8 cellular contexts compared by ENCODE assay signal in genomic region chr7:80060218-80060806, GRCh38.
DNase-seq lines count a peak whose midpoint lies in the region; ATAC-seq and TF ChIP-seq lines count a peak whose summit lies in the region.

No MANE protein-coding gene starts in this region.

- H3K27me3 Mint-ChIP-seq in CD14-positive monocyte (ENCODE audit: low read depth in 3 of 3) (no peaks in the 10 kb centered on the region), GM23338 (ENCODE audit: insufficient read depth, low read depth, poor library complexity) (peaks cover 3% of the 10 kb centered on the region)
- no peaks in the 10 kb centered on the region for H3K27me3 Mint-ChIP-seq in activated T-cell treated with anti-CD3 and anti-CD28 coated beads, Interleukin-2, amount 50 U/mL, for 24 hours

- H3K36me3 ChIP-seq in GM23338 (ENCODE audit: insufficient read depth) (no peaks in the 10 kb centered on the region), body of pancreas (replicated peaks in 1 of 2; ENCODE audit: insufficient read depth in 1 of 2, low read depth in 2 of 2) (no peaks in the 10 kb centered on the region), right lobe of liver (no peaks in the 10 kb centered on the region), aorta (ENCODE audit: control insufficient read depth in 1 of 2, insufficient read depth in 2 of 2, low read length in 1 of 2) (no peaks in the 10 kb centered on the region)

- no peak for ATAC-seq in GM23338
- ATAC-seq in body of pancreas = no peak
- ATAC-seq in right lobe of liver = peak in 3 of 4 donors; percentile 47 to 55 (median 52)
- no peak for ATAC-seq in GM21576 (IDR thresholded peaks at IDR 0.05; ENCODE audit: unreplicated experiment)
- no peak for ATAC-seq in aorta (ENCODE audit: low FRiP score)

- no peak overlapping the region for H3K4me2 ChIP-seq in GM23338

- no peak overlapping the region for H2AFZ ChIP-seq in GM23338

- peak; percentile 69 for TF ChIP-seq CTCF in CD14-positive monocyte (IDR thresholded peaks at IDR 0.05)
- peak in 1 of 2 experiments; percentile 79; a peak in 3 of 4 replicates for TF ChIP-seq CTCF in GM23338 (conservative IDR thresholded peaks at IDR 0.05; ENCODE audit: low read depth in 2 of 2)
- TF ChIP-seq CTCF in body of pancreas (IDR thresholded peaks at IDR 0.05) = peak in 6 of 7 experiments; percentile 36 to 57 (median 52)
- peak; percentile 48 to 60 (median 55) for TF ChIP-seq CTCF in right lobe of liver (IDR thresholded peaks at IDR 0.05)

- no peaks in the 10 kb centered on the region for H3K79me2 ChIP-seq in GM23338 (replicated peaks; ENCODE audit: insufficient read depth)

- no peaks in the 10 kb centered on the region for H3K36me3 Mint-ChIP-seq in CD14-positive monocyte
- peaks cover 5% of the 10 kb centered on the region for H3K36me3 Mint-ChIP-seq in GM23338 (ENCODE audit: low read depth)
- H3K36me3 Mint-ChIP-seq in activated T-cell treated with anti-CD3 and anti-CD28 coated beads, Interleukin-2, amount 50 U/mL, for 24 hours (ENCODE audit: low read depth) = no peaks in the 10 kb centered on the region

- no peak overlapping the region for H3K27ac ChIP-seq in GM23338 (ENCODE audit: low read depth)
- H3K27ac ChIP-seq in body of pancreas = no peak overlapping the region
- no peak overlapping the region for H3K27ac ChIP-seq in right lobe of liver
- no peak overlapping the region for H3K27ac ChIP-seq in aorta (ENCODE audit: low read depth in 1 of 2, low read length in 2 of 2)

- no peaks in the 10 kb centered on the region for H3F3A ChIP-seq in GM23338 (replicated peaks; ENCODE audit: low read depth)

- H3K4me3 Mint-ChIP-seq in CD14-positive monocyte (no peak overlapping the region), GM23338 (no peak overlapping the region)
- no peak overlapping the region for H3K4me3 Mint-ChIP-seq in activated T-cell treated with anti-CD3 and anti-CD28 coated beads, Interleukin-2, amount 50 U/mL, for 24 hours

- no peaks in the 10 kb centered on the region for H3K4me1 Mint-ChIP-seq in CD14-positive monocyte
- peaks cover 6% of the 10 kb centered on the region; the same call in 2 of the 3 replicates for H3K4me1 Mint-ChIP-seq in GM23338
- no peaks in the 10 kb centered on the region for H3K4me1 Mint-ChIP-seq in activated T-cell treated with anti-CD3 and anti-CD28 coated beads, Interleukin-2, amount 50 U/mL, for 24 hours (ENCODE audit: low read depth)

- H3K27me3 ChIP-seq in GM23338 (ENCODE audit: insufficient read depth) (no peaks in the 10 kb centered on the region), body of pancreas (no peaks in the 10 kb centered on the region), right lobe of liver (no peaks in the 10 kb centered on the region), aorta (ENCODE audit: control insufficient read depth in 1 of 2, insufficient read depth in 2 of 2, low read length in 1 of 2) (no peaks in the 10 kb centered on the region)

- WGBS in body of pancreas, 2 donors = 59 to 64% methylated on average over 1 of the region's 1 CpG
- 57% methylated on average over 1 of the region's 1 CpG for WGBS in right lobe of liver (ENCODE audit: insufficient coverage, low coverage, low lambda C conversion rate, missing lambda C conversion rate)
- 85 to 87% methylated on average over 1 of the region's 1 CpG for WGBS in aorta, 2 donors

- H3K4me3 ChIP-seq in GM23338 (no peak overlapping the region), body of pancreas (no peak overlapping the region), right lobe of liver (no peak overlapping the region), aorta (ENCODE audit: low read length in 2 of 2) (no peak overlapping the region)

- H3K4me1 ChIP-seq in GM23338 (ENCODE audit: insufficient read depth) = no peaks in the 10 kb centered on the region
- H3K4me1 ChIP-seq in body of pancreas = peaks cover 5% of the 10 kb centered on the region
- H3K4me1 ChIP-seq in right lobe of liver = peaks cover 0 to 2% (median 0%) of the 10 kb centered on the region in 4 donors
- H3K4me1 ChIP-seq in aorta (ENCODE audit: control insufficient read depth in 1 of 2, insufficient read depth in 2 of 2, low read length in 2 of 2) = no peaks in the 10 kb centered on the region

- DNase-seq in CD14-positive monocyte (ENCODE audit: low spot score) (no peak), GM23338 (ENCODE audit: low spot score) (peak; percentile 64), NCI-H2227 (lab: John Stamatoyannopoulos, UW; ENCODE audit: unreplicated experiment) (peak; percentile 84), body of pancreas (no peak), right lobe of liver (no peak), aorta (no peak)
- DNase-seq in activated T-cell treated with anti-CD3 and anti-CD28 coated beads, Interleukin-2, amount 50 U/mL, for 24 hours = no peak

- H3K27ac Mint-ChIP-seq in CD14-positive monocyte (no peak overlapping the region), GM23338 (no peak overlapping the region)
- H3K27ac Mint-ChIP-seq in activated T-cell treated with anti-CD3 and anti-CD28 coated beads, Interleukin-2, amount 50 U/mL, for 24 hours = no peak overlapping the region

- H4K20me1 ChIP-seq in GM23338 (replicated peaks; ENCODE audit: insufficient read depth) = no peaks in the 10 kb centered on the region

- TF ChIP-seq POLR2A in body of pancreas (IDR thresholded peaks at IDR 0.05) (no peak), right lobe of liver (IDR thresholded peaks at IDR 0.05) (no peak)

- H3K9me2 ChIP-seq in GM23338 (ENCODE audit: insufficient read depth) = no peaks in the 10 kb centered on the region; the same call in 1 of the 2 replicates

- H3K9me3 ChIP-seq in body of pancreas (no peaks in the 10 kb centered on the region), right lobe of liver (no peaks in the 10 kb centered on the region), aorta (ENCODE audit: control insufficient read depth, low read length) (no peaks in the 10 kb centered on the region)

- intact Hi-C loops in CD14-positive monocyte (cut with micrococcal nuclease) = no loop called here
- intact Hi-C loops in body of pancreas (cut with DNase I) = no loop called here
- intact Hi-C loops in right lobe of liver (cut with DNase I) = no loop called here
- intact Hi-C loops in aorta (cut with DNase I) = loop anchor here in 1 of 2 donors (5.0 kb wide), 1 partner anchor 397 kb away; no protein-coding TSS in a partner anchor

- H3K9me3 Mint-ChIP-seq in CD14-positive monocyte (peaks cover 0 to 8% (median 0%) of the 10 kb centered on the region in 7 donors), GM23338 (peaks cover 10% of the 10 kb centered on the region)
- peaks cover under 1% of the 10 kb centered on the region for H3K9me3 Mint-ChIP-seq in activated T-cell treated with anti-CD3 and anti-CD28 coated beads, Interleukin-2, amount 50 U/mL, for 24 hours

TF ChIP-seq in GM23338, 12 proteins besides CTCF, POLR2A, EP300 and RAD21:
- no peak for TF ChIP-seq ZNF331 (CRISPR knock-in tag; IDR thresholded peaks at IDR 0.05; ENCODE audit: low read depth)
- no peak for TF ChIP-seq EZH2phosphoT487 (IDR thresholded peaks at IDR 0.05; ENCODE audit: unreplicated experiment)
- no peak for TF ChIP-seq NANOG (IDR thresholded peaks at IDR 0.05; ENCODE audit: borderline replicate concordance)

Comparison
In these comparisons a context has a peak if more than half of its experiments do, and no peak if none do; other contexts are left out.
1. DNase-seq: peak in GM23338 (single experiment) and NCI-H2227 (single experiment); none in CD14-positive monocyte (single experiment), body of pancreas (0 of 4), right lobe of liver (0 of 3), activated T-cell treated with anti-CD3 and anti-CD28 coated beads, Interleukin-2, amount 50 U/mL, for 24 hours (single experiment) and aorta (0 of 2).
2. ATAC-seq: peak in right lobe of liver (3 of 4); none in GM23338 (single experiment), body of pancreas (single experiment), GM21576 (single experiment) and aorta (single experiment).